ENCODE assay signal across 10 cellular contexts in the genomic region with DNA sequence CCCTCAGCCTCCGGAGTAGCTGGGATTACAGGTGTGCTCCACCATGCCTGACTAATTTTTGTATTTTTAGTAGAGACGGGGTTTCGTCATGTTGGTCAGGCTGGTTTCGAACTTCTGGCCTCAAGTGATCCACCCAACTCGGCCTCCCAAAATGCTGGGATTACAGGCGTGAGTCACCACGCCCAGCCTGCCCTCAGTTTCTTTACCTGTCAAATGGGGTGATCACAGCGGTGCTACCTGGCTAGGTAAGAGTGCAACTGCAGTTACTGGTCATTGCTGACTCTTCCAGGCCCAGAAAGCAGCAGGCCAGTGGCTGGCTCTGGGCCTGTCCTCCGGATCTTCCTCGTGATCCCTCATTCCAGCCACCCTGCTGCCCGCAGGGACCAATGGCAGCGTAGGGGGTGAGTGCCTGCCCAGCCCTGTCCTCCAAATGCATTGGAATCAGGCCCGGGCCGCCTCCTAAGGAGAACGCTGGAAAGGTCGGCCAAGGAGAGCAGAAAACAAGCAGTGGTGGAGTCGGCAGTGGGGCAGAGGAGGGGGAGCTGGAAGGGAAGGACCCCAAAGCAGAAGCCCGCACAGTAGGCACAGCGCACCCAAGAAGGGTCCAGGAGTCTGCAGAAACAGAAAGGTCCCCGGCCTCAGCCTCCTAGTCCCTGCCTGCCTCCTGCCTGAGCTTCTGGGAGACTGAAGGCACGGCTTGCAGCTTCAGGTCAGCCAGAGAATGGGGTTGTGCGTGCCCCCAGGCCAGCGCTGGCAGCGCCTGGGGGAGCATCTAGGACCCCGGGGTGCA. TPM values are rescaled to one million over a fixed set of nuclear protein-coding genes. Genes with fewer than 3 reads are reported as not detected.
DNase-seq lines count a peak whose midpoint lies in the region; ATAC-seq, FAIRE-seq and TF ChIP-seq lines count a peak whose summit lies in the region.
"Had no signal": no experiment of that assay in that cellular context is flagged by ENCODE, and none has a peak within 500 bp of the region (broad histone marks: within the 10 kb centered on the region; RNA-seq: fewer than 3 reads in every experiment).

No MANE protein-coding gene starts in this region.

- no peaks in the 10 kb centered on the region for H3K9me2 ChIP-seq in SK-N-SH

- no peaks in the 10 kb centered on the region; the same call in 1 of the 2 replicates for H4K20me1 ChIP-seq in SK-N-SH (ENCODE audit: insufficient read depth)
- no peaks in the 10 kb centered on the region for H4K20me1 ChIP-seq in HepG2 (ENCODE audit: insufficient read depth, low read length)

- no peak for TF ChIP-seq POLR2A in HepG2 (IDR thresholded peaks at IDR 0.05; ENCODE audit: insufficient read depth in 1 of 2, low read depth in 2 of 2, low read length in 2 of 2)

- TF ChIP-seq RAD21 in SK-N-SH (IDR thresholded peaks at IDR 0.05; ENCODE audit: low read length) (no peak), HepG2 (CRISPR knock-in tag; IDR thresholded peaks at IDR 0.05) (no peak)

- POLR2A ChIA-PET in SK-N-SH (lab: Yijun Ruan, JAX): interaction anchor here (0.5 to 0.9 kb wide), 2 partner anchors 43 to 46 kb away, joined by 3 to 4 read pairs; a partner anchor contains a TSS
- POLR2A ChIA-PET in HepG2 (lab: Yijun Ruan, JAX): interaction anchor here (0.9 to 1.1 kb wide), 2 partner anchors 30 to 63 kb away, joined by 3 to 4 read pairs; a partner anchor contains a TSS

- CTCF ChIA-PET in SK-N-SH (lab: Yijun Ruan, JAX) (interaction anchor here (0.9 to 2.4 kb wide), 8 partner anchors 16 to 135 kb away, joined by 3 to 9 read pairs (median 4); a partner anchor contains a TSS), HepG2 (lab: Yijun Ruan, JAX; ENCODE audit: low intra/inter-chr PET ratio, low total read pairs) (no interaction called here)

- H3K27ac ChIP-seq in SK-N-SH (ENCODE audit: low read depth in 2 of 2, low read length in 1 of 2): peak overlapping the region in 1 of 2 experiments; percentile 72; a peak in 1 of 4 replicates
- peak overlapping the region; percentile 95 for H3K27ac ChIP-seq in caudate nucleus (ENCODE audit: low read depth, low read length)
- no peak overlapping the region for H3K27ac ChIP-seq in HepG2 (ENCODE audit: extremely low read length, insufficient read depth, low read length)
- peak overlapping the region; percentile 79 to 81 for H3K27ac ChIP-seq in thoracic aorta

- TF ChIP-seq CTCF in SK-N-SH (IDR thresholded peaks at IDR 0.05) (no peak), HepG2 (CRISPR knock-in tag; IDR thresholded peaks at IDR 0.05) (no peak), thoracic aorta (IDR thresholded peaks at IDR 0.05) (no peak)

- H3K4me1 ChIP-seq in SK-N-SH (ENCODE audit: control insufficient read depth in 1 of 2, insufficient read depth in 2 of 2, low read depth in 1 of 2, low read length in 1 of 2): peaks cover 11 to 17% of the 10 kb centered on the region in 2 experiments; a peak in 3 of 4 replicates
- H3K4me1 ChIP-seq in HepG2 (ENCODE audit: insufficient read depth, low read length): peaks cover 50% of the 10 kb centered on the region
- H3K4me1 ChIP-seq in thoracic aorta (ENCODE audit: control insufficient read depth in 1 of 2, low read depth in 2 of 2): peaks cover 16 to 25% of the 10 kb centered on the region in 2 donors

- in situ Hi-C loops in HepG2 (cut with HindIII; ENCODE audit: extremely low pct_ligation_motif_present, low pct_unique_long_range_greater_than_20kb): no loop called here

- H3K27me3 ChIP-seq in SK-N-SH (ENCODE audit: insufficient read depth) (no peaks in the 10 kb centered on the region), HepG2 (ENCODE audit: control insufficient read depth in 1 of 2, insufficient read depth in 2 of 2, low read length in 2 of 2) (peaks cover 0 to 10% of the 10 kb centered on the region in 2 experiments; a peak in 2 of 5 replicates), thoracic aorta (replicated peaks; ENCODE audit: insufficient read depth) (no peaks in the 10 kb centered on the region)

- WGBS in SK-N-SH (ENCODE audit: low lambda C conversion rate): 90% methylated on average over 18 of the region's 25 CpGs
- WGBS in HepG2 (ENCODE audit: low lambda C conversion rate): 25% methylated on average over 20 of the region's 25 CpGs

- no peaks in the 10 kb centered on the region for H3K9me3 ChIP-seq in SK-N-SH
- H3K9me3 ChIP-seq in HepG2 (ENCODE audit: low read length): no peaks in the 10 kb centered on the region
- H3K9me3 ChIP-seq in thoracic aorta: no peaks in the 10 kb centered on the region

- TF ChIP-seq EP300 in SK-N-SH (IDR thresholded peaks at IDR 0.05; ENCODE audit: borderline replicate concordance in 1 of 2, low read depth in 1 of 2, low read length in 1 of 2): no peak
- TF ChIP-seq EP300 in HepG2 (IDR thresholded peaks at IDR 0.05; ENCODE audit: low read depth in 2 of 2, low read length in 2 of 2): no peak
- TF ChIP-seq EP300 in HepG2 (CRISPR knock-in tag; IDR thresholded peaks at IDR 0.05; ENCODE audit: borderline replicate concordance): no peak

- peak overlapping the region; percentile 90 for H2AFZ ChIP-seq in SK-N-SH (ENCODE audit: low read depth)
- no peak overlapping the region for H2AFZ ChIP-seq in HepG2 (ENCODE audit: low read length)

- no TSS peak for BruUV-seq in HepG2 (replicated peaks; lab: Mats Ljungman, UMichigan)

- no peak for FAIRE-seq in HepG2 (lab: Jason Lieb, UNC)

- H3F3A ChIP-seq in SK-N-SH (replicated peaks; ENCODE audit: insufficient read depth): peaks cover 3% of the 10 kb centered on the region

- no peak for ATAC-seq in SK-N-SH treated with all-trans-retinoic acid at 6 μM for 48 hours
- no peak for ATAC-seq in HepG2
- ATAC-seq in thoracic aorta (ENCODE audit: insufficient number of reproducible peaks, low FRiP score, low read depth): no peak
- no peak for ATAC-seq in GM21390 (IDR thresholded peaks at IDR 0.05; ENCODE audit: unreplicated experiment)
- no peak for ATAC-seq in GM18909 (IDR thresholded peaks at IDR 0.05; ENCODE audit: poor library complexity, unreplicated experiment)

- peak overlapping the region; percentile 93 for H3K4me2 ChIP-seq in SK-N-SH
- H3K4me2 ChIP-seq in HepG2 (ENCODE audit: low read depth, low read length): peak overlapping the region; percentile 98

- H3K9ac ChIP-seq in SK-N-SH (0 out of 2 replicates have a peak overlapping the region, but pooled peaks have one; percentile 70), HepG2 (ENCODE audit: insufficient read depth, low read depth, low read length) (peak overlapping the region; percentile 53)

- H3K4me3 ChIP-seq in SK-N-SH (ENCODE audit: low read depth in 2 of 2, low read length in 1 of 2): no peak overlapping the region
- H3K4me3 ChIP-seq in HepG2 (replicated peaks in 1 of 3; ENCODE audit: insufficient read depth in 1 of 3, low read depth in 2 of 3, low read length in 3 of 3): peak overlapping the region; percentile 71 to 85 (median 71)
- peak overlapping the region; percentile 84 for H3K4me3 ChIP-seq in thoracic aorta

- H3K79me2 ChIP-seq in SK-N-SH (ENCODE audit: insufficient read depth): peaks cover 26% of the 10 kb centered on the region
- H3K79me2 ChIP-seq in HepG2 (ENCODE audit: insufficient read depth, low read length): peaks cover 8% of the 10 kb centered on the region

- DNase-seq in SK-N-SH (no peak), caudate nucleus (lab: John Stamatoyannopoulos, UW) (peak in 40 of 61 donors; percentile 10 to 75 (median 35)), HepG2 (ENCODE audit: low spot score) (no peak), thoracic aorta (ENCODE audit: low spot score) (no peak), SHP77 (lab: John Stamatoyannopoulos, UW) (no peak)

- no peaks in the 10 kb centered on the region for H3K36me3 ChIP-seq in SK-N-SH (replicated peaks in 1 of 2; ENCODE audit: control insufficient read depth in 1 of 2, insufficient read depth in 2 of 2, low read length in 1 of 2)
- H3K36me3 ChIP-seq in HepG2 (replicated peaks in 1 of 2; ENCODE audit: control insufficient read depth in 1 of 2, insufficient read depth in 2 of 2, low read length in 2 of 2): no peaks in the 10 kb centered on the region
- no peaks in the 10 kb centered on the region for H3K36me3 ChIP-seq in thoracic aorta

- intact Hi-C loops in HepG2 (cut with micrococcal nuclease; ENCODE audit: unreplicated experiment): loop anchor here (1.0 to 10.0 kb wide), 2 partner anchors 20 to 124 kb away; a partner anchor contains a TSS

RNA-seq across cellular contexts. Expression of a gene that starts 1.8 kb away (rescaled TPM):
- 15.0 and 16.8 TPM in 2 replicates for polyA plus RNA-seq in SK-N-SH (2012; rRNA removed)
- 4.7 and 8.1 TPM in 2 replicates for polyA plus RNA-seq in SK-N-SH (2012; cell fraction: cytosol; rRNA removed)
- 57.5 and 73.2 TPM in 2 replicates for polyA plus RNA-seq in SK-N-SH (2012; cell fraction: nucleus; rRNA removed)
- total RNA-seq in HepG2 (2016; rRNA removed; fragmentation: Illumina TruSeq; extraction: Trizol): 1.7 and 4.1 TPM in 2 replicates
- 0.71 and 0.79 TPM in 2 replicates for total RNA-seq in HepG2 (2016; cell fraction: cytosol; rRNA removed; fragmentation: Illumina TruSeq; extraction: Trizol; ENCODE audit: low read depth)
- 1.7 and 4.7 TPM in 2 replicates for total RNA-seq in HepG2 (2016; cell fraction: insoluble cytoplasmic fraction; rRNA removed; fragmentation: Illumina TruSeq; extraction: Trizol)
- 1.8 and 2.2 TPM in 2 replicates for total RNA-seq in HepG2 (2016; cell fraction: membrane; rRNA removed; fragmentation: Illumina TruSeq; extraction: Trizol)
- 4.2 and 7.1 TPM in 2 replicates for total RNA-seq in HepG2 (2016; cell fraction: nucleus; rRNA removed; fragmentation: Illumina TruSeq; extraction: Trizol)
- polyA plus RNA-seq in HepG2 (2011; rRNA removed): 8.7 and 8.8 TPM in 2 replicates
- polyA plus RNA-seq in HepG2 (2011; cell fraction: cytosol; rRNA removed): 5.6 and 8.5 TPM in 2 replicates
- polyA plus RNA-seq in HepG2 (2011; cell fraction: nucleus; rRNA removed): 30.2 and 36.7 TPM in 2 replicates
- 4.1 and 6.3 TPM in 2 replicates for polyA plus RNA-seq in HepG2 (2012)
- polyA plus RNA-seq in HepG2 (2016; cell fraction: cytosol; fragmentation: Illumina TruSeq; extraction: Trizol; ENCODE audit: low read depth): 0.52 and 0.53 TPM in 2 replicates
- 1.3 and 1.7 TPM in 2 replicates for polyA plus RNA-seq in HepG2 (2016; cell fraction: insoluble cytoplasmic fraction; fragmentation: Illumina TruSeq; extraction: Trizol; ENCODE audit: low read depth)
- 0.94 and 1.2 TPM in 2 replicates for polyA plus RNA-seq in HepG2 (2016; cell fraction: membrane; fragmentation: Illumina TruSeq; extraction: Trizol; ENCODE audit: low read depth)
- polyA plus RNA-seq in HepG2 (2016; cell fraction: nucleus; fragmentation: Illumina TruSeq; extraction: Trizol; ENCODE audit: insufficient read depth, low read depth): 9.9 and 10.8 TPM in 2 replicates
- polyA minus RNA-seq in HepG2 (2011; rRNA and poly(A)+ RNA removed; ENCODE audit: low replicate concordance): 1.1 and 18.4 TPM in 2 replicates
- 7.5 and 11.5 TPM in 2 replicates for polyA minus RNA-seq in HepG2 (2011; cell fraction: cytosol; rRNA and poly(A)+ RNA removed)
- 5.5 and 9.3 TPM in 2 replicates for polyA minus RNA-seq in HepG2 (2011; cell fraction: nucleus; rRNA and poly(A)+ RNA removed)
- total RNA-seq in thoracic aorta: 10 to 100 TPM; 29.1 to 36.4 TPM

RNA-seq across cellular contexts. Expression of a gene that starts 7.8 kb away (rescaled TPM):
- polyA plus RNA-seq in SK-N-SH (2012; rRNA removed): not detected in 2 replicates
- not detected in 2 replicates for polyA plus RNA-seq in SK-N-SH (2012; cell fraction: cytosol; rRNA removed)
- not detected in 2 replicates for polyA plus RNA-seq in SK-N-SH (2012; cell fraction: nucleus; rRNA removed)
- total RNA-seq in HepG2 (2016; rRNA removed; fragmentation: Illumina TruSeq; extraction: Trizol): not detected in 2 replicates
- not detected in 2 replicates for total RNA-seq in HepG2 (2016; cell fraction: cytosol; rRNA removed; fragmentation: Illumina TruSeq; extraction: Trizol; ENCODE audit: low read depth)
- total RNA-seq in HepG2 (2016; cell fraction: insoluble cytoplasmic fraction; rRNA removed; fragmentation: Illumina TruSeq; extraction: Trizol): not detected in 2 replicates
- not detected in 2 replicates for total RNA-seq in HepG2 (2016; cell fraction: membrane; rRNA removed; fragmentation: Illumina TruSeq; extraction: Trizol)
- total RNA-seq in HepG2 (2016; cell fraction: nucleus; rRNA removed; fragmentation: Illumina TruSeq; extraction: Trizol): not detected in 2 replicates
- not detected in 2 replicates for polyA plus RNA-seq in HepG2 (2011; rRNA removed)
- not detected in 2 replicates for polyA plus RNA-seq in HepG2 (2011; cell fraction: cytosol; rRNA removed)
- not detected in 2 replicates for polyA plus RNA-seq in HepG2 (2011; cell fraction: nucleus; rRNA removed)
- not detected in 2 replicates for polyA plus RNA-seq in HepG2 (2012)
- not detected in 2 replicates for polyA plus RNA-seq in HepG2 (2016; cell fraction: cytosol; fragmentation: Illumina TruSeq; extraction: Trizol; ENCODE audit: low read depth)
- polyA plus RNA-seq in HepG2 (2016; cell fraction: insoluble cytoplasmic fraction; fragmentation: Illumina TruSeq; extraction: Trizol; ENCODE audit: low read depth): not detected in 2 replicates
- not detected in 2 replicates for polyA plus RNA-seq in HepG2 (2016; cell fraction: membrane; fragmentation: Illumina TruSeq; extraction: Trizol; ENCODE audit: low read depth)
- not detected in 2 replicates for polyA plus RNA-seq in HepG2 (2016; cell fraction: nucleus; fragmentation: Illumina TruSeq; extraction: Trizol; ENCODE audit: insufficient read depth, low read depth)
- not detected in 2 replicates for polyA minus RNA-seq in HepG2 (2011; rRNA and poly(A)+ RNA removed; ENCODE audit: low replicate concordance)
- polyA minus RNA-seq in HepG2 (2011; cell fraction: cytosol; rRNA and poly(A)+ RNA removed): not detected in 2 replicates
- not detected in 2 replicates for polyA minus RNA-seq in HepG2 (2011; cell fraction: nucleus; rRNA and poly(A)+ RNA removed)
- not detected for total RNA-seq in thoracic aorta
- total RNA-seq: NCI-H460, pulmonary artery endothelial cell had no signal

RNA-seq across cellular contexts. Expression of a gene that starts 20.0 kb away (rescaled TPM):
- 0.41 and 0.62 TPM in 2 replicates for polyA plus RNA-seq in SK-N-SH (2012; rRNA removed)
- 0.22 and 0.30 TPM in 2 replicates for polyA plus RNA-seq in SK-N-SH (2012; cell fraction: cytosol; rRNA removed)
- 0.56 and 0.60 TPM in 2 replicates for polyA plus RNA-seq in SK-N-SH (2012; cell fraction: nucleus; rRNA removed)
- total RNA-seq in HepG2 (2016; rRNA removed; fragmentation: Illumina TruSeq; extraction: Trizol): 0.55 and 0.77 TPM in 2 replicates
- total RNA-seq in HepG2 (2016; cell fraction: cytosol; rRNA removed; fragmentation: Illumina TruSeq; extraction: Trizol; ENCODE audit: low read depth): 0.51 and 0.53 TPM in 2 replicates
- 0.39 and 0.50 TPM in 2 replicates for total RNA-seq in HepG2 (2016; cell fraction: insoluble cytoplasmic fraction; rRNA removed; fragmentation: Illumina TruSeq; extraction: Trizol)
- total RNA-seq in HepG2 (2016; cell fraction: membrane; rRNA removed; fragmentation: Illumina TruSeq; extraction: Trizol): 0.46 and 0.62 TPM in 2 replicates
- total RNA-seq in HepG2 (2016; cell fraction: nucleus; rRNA removed; fragmentation: Illumina TruSeq; extraction: Trizol): 0.94 and 1.4 TPM in 2 replicates
- 0.27 and 0.33 TPM in 2 replicates for polyA plus RNA-seq in HepG2 (2011; rRNA removed)
- polyA plus RNA-seq in HepG2 (2011; cell fraction: cytosol; rRNA removed): 0.19 and 0.24 TPM in 2 replicates
- 0.61 and 0.64 TPM in 2 replicates for polyA plus RNA-seq in HepG2 (2011; cell fraction: nucleus; rRNA removed)
- polyA plus RNA-seq in HepG2 (2012): 0.43 and 0.50 TPM in 2 replicates
- polyA plus RNA-seq in HepG2 (2016; cell fraction: cytosol; fragmentation: Illumina TruSeq; extraction: Trizol; ENCODE audit: low read depth): 0.25 and 0.32 TPM in 2 replicates
- 0.28 and 0.31 TPM in 2 replicates for polyA plus RNA-seq in HepG2 (2016; cell fraction: insoluble cytoplasmic fraction; fragmentation: Illumina TruSeq; extraction: Trizol; ENCODE audit: low read depth)
- polyA plus RNA-seq in HepG2 (2016; cell fraction: membrane; fragmentation: Illumina TruSeq; extraction: Trizol; ENCODE audit: low read depth): 0.24 and 0.40 TPM in 2 replicates
- polyA plus RNA-seq in HepG2 (2016; cell fraction: nucleus; fragmentation: Illumina TruSeq; extraction: Trizol; ENCODE audit: insufficient read depth, low read depth): 1.3 and 2.0 TPM in 2 replicates
- polyA minus RNA-seq in HepG2 (2011; rRNA and poly(A)+ RNA removed; ENCODE audit: low replicate concordance): 0.14 and 0.36 TPM in 2 replicates
- not detected in 2 replicates for polyA minus RNA-seq in HepG2 (2011; cell fraction: cytosol; rRNA and poly(A)+ RNA removed)
- polyA minus RNA-seq in HepG2 (2011; cell fraction: nucleus; rRNA and poly(A)+ RNA removed): 0.52 TPM in 1 of 2 replicates, not detected in the other
- not detected for total RNA-seq in thoracic aorta
- total RNA-seq: pulmonary artery endothelial cell had no signal

RNA-seq across cellular contexts. Expression of a gene that starts 43.0 kb away (rescaled TPM):
- polyA plus RNA-seq in SK-N-SH (2012; rRNA removed) (59.9 and 73.3 TPM in 2 replicates), HepG2 (2011; rRNA removed) (43.8 and 49.1 TPM in 2 replicates)
- 28.3 and 43.7 TPM in 2 replicates for polyA plus RNA-seq in SK-N-SH (2012; cell fraction: cytosol; rRNA removed)
- polyA plus RNA-seq in SK-N-SH (2012; cell fraction: nucleus; rRNA removed): 75.1 and 114 TPM in 2 replicates
- total RNA-seq in HepG2 (2016; rRNA removed; fragmentation: Illumina TruSeq; extraction: Trizol) (33.8 and 36.7 TPM in 2 replicates), thoracic aorta (10 to 100 TPM; 67.4 to 92.9 TPM)
- 28.7 and 30.6 TPM in 2 replicates for total RNA-seq in HepG2 (2016; cell fraction: cytosol; rRNA removed; fragmentation: Illumina TruSeq; extraction: Trizol; ENCODE audit: low read depth)
- total RNA-seq in HepG2 (2016; cell fraction: insoluble cytoplasmic fraction; rRNA removed; fragmentation: Illumina TruSeq; extraction: Trizol): 31.6 and 33.6 TPM in 2 replicates
- total RNA-seq in HepG2 (2016; cell fraction: membrane; rRNA removed; fragmentation: Illumina TruSeq; extraction: Trizol): 36.0 and 41.5 TPM in 2 replicates
- 18.4 and 23.5 TPM in 2 replicates for total RNA-seq in HepG2 (2016; cell fraction: nucleus; rRNA removed; fragmentation: Illumina TruSeq; extraction: Trizol)
- 33.3 and 59.8 TPM in 2 replicates for polyA plus RNA-seq in HepG2 (2011; cell fraction: cytosol; rRNA removed)
- polyA plus RNA-seq in HepG2 (2011; cell fraction: nucleus; rRNA removed): 74.2 and 74.7 TPM in 2 replicates
- 26.9 and 37.3 TPM in 2 replicates for polyA plus RNA-seq in HepG2 (2012)
- polyA plus RNA-seq in HepG2 (2016; cell fraction: cytosol; fragmentation: Illumina TruSeq; extraction: Trizol; ENCODE audit: low read depth): 48.8 and 52.7 TPM in 2 replicates
- 50.4 and 56.4 TPM in 2 replicates for polyA plus RNA-seq in HepG2 (2016; cell fraction: insoluble cytoplasmic fraction; fragmentation: Illumina TruSeq; extraction: Trizol; ENCODE audit: low read depth)
- polyA plus RNA-seq in HepG2 (2016; cell fraction: membrane; fragmentation: Illumina TruSeq; extraction: Trizol; ENCODE audit: low read depth): 55.3 and 57.7 TPM in 2 replicates
- polyA plus RNA-seq in HepG2 (2016; cell fraction: nucleus; fragmentation: Illumina TruSeq; extraction: Trizol; ENCODE audit: insufficient read depth, low read depth): 47.8 and 49.3 TPM in 2 replicates
- polyA minus RNA-seq in HepG2 (2011; rRNA and poly(A)+ RNA removed; ENCODE audit: low replicate concordance): 83.1 and 129 TPM in 2 replicates
- polyA minus RNA-seq in HepG2 (2011; cell fraction: cytosol; rRNA and poly(A)+ RNA removed): 36.2 and 38.6 TPM in 2 replicates
- 19.7 and 23.1 TPM in 2 replicates for polyA minus RNA-seq in HepG2 (2011; cell fraction: nucleus; rRNA and poly(A)+ RNA removed)

RNA-seq across cellular contexts. Expression of a gene that starts 48.6 kb away (rescaled TPM):
- 63.0 and 63.9 TPM in 2 replicates for polyA plus RNA-seq in SK-N-SH (2012; rRNA removed)
- 24.9 and 43.9 TPM in 2 replicates for polyA plus RNA-seq in SK-N-SH (2012; cell fraction: cytosol; rRNA removed)
- 80.2 and 102 TPM in 2 replicates for polyA plus RNA-seq in SK-N-SH (2012; cell fraction: nucleus; rRNA removed)
- total RNA-seq in HepG2 (2016; rRNA removed; fragmentation: Illumina TruSeq; extraction: Trizol): 31.8 and 36.1 TPM in 2 replicates
- 30.1 and 30.6 TPM in 2 replicates for total RNA-seq in HepG2 (2016; cell fraction: cytosol; rRNA removed; fragmentation: Illumina TruSeq; extraction: Trizol; ENCODE audit: low read depth)
- 30.0 and 39.0 TPM in 2 replicates for total RNA-seq in HepG2 (2016; cell fraction: insoluble cytoplasmic fraction; rRNA removed; fragmentation: Illumina TruSeq; extraction: Trizol)
- 33.0 and 34.1 TPM in 2 replicates for total RNA-seq in HepG2 (2016; cell fraction: membrane; rRNA removed; fragmentation: Illumina TruSeq; extraction: Trizol)
- total RNA-seq in HepG2 (2016; cell fraction: nucleus; rRNA removed; fragmentation: Illumina TruSeq; extraction: Trizol): 18.9 and 22.8 TPM in 2 replicates
- polyA plus RNA-seq in HepG2 (2011; rRNA removed): 35.7 and 37.3 TPM in 2 replicates
- polyA plus RNA-seq in HepG2 (2011; cell fraction: cytosol; rRNA removed): 26.1 and 39.6 TPM in 2 replicates
- polyA plus RNA-seq in HepG2 (2011; cell fraction: nucleus; rRNA removed): 45.3 and 45.4 TPM in 2 replicates
- polyA plus RNA-seq in HepG2 (2012): 14.4 and 20.3 TPM in 2 replicates
- polyA plus RNA-seq in HepG2 (2016; cell fraction: cytosol; fragmentation: Illumina TruSeq; extraction: Trizol; ENCODE audit: low read depth): 28.7 and 28.8 TPM in 2 replicates
- 35.0 and 39.7 TPM in 2 replicates for polyA plus RNA-seq in HepG2 (2016; cell fraction: insoluble cytoplasmic fraction; fragmentation: Illumina TruSeq; extraction: Trizol; ENCODE audit: low read depth)
- polyA plus RNA-seq in HepG2 (2016; cell fraction: membrane; fragmentation: Illumina TruSeq; extraction: Trizol; ENCODE audit: low read depth): 28.9 and 34.5 TPM in 2 replicates
- 45.9 and 46.3 TPM in 2 replicates for polyA plus RNA-seq in HepG2 (2016; cell fraction: nucleus; fragmentation: Illumina TruSeq; extraction: Trizol; ENCODE audit: insufficient read depth, low read depth)
- 24.7 and 47.5 TPM in 2 replicates for polyA minus RNA-seq in HepG2 (2011; rRNA and poly(A)+ RNA removed; ENCODE audit: low replicate concordance)
- 10.8 and 16.3 TPM in 2 replicates for polyA minus RNA-seq in HepG2 (2011; cell fraction: cytosol; rRNA and poly(A)+ RNA removed)
- polyA minus RNA-seq in HepG2 (2011; cell fraction: nucleus; rRNA and poly(A)+ RNA removed): 13.8 and 16.9 TPM in 2 replicates
- total RNA-seq in thoracic aorta: 100 to 1,000 TPM in 1 of 2 donors, 10 to 100 TPM in 1; 25.3 to 103 TPM

Comparison
In these comparisons a context has a peak if more than half of its experiments do, and no peak if none do; other contexts are left out.
1. DNase-seq: peak in caudate nucleus (40 of 61); none in SK-N-SH (single experiment), HepG2 (single experiment), thoracic aorta (single experiment) and SHP77 (0 of 2).
2. H3K4me3 ChIP-seq: peak in HepG2 (3 of 3) and thoracic aorta (single experiment); none in SK-N-SH (0 of 2).